ENCODE assay signal across 1 cellular context in the genomic region with DNA sequence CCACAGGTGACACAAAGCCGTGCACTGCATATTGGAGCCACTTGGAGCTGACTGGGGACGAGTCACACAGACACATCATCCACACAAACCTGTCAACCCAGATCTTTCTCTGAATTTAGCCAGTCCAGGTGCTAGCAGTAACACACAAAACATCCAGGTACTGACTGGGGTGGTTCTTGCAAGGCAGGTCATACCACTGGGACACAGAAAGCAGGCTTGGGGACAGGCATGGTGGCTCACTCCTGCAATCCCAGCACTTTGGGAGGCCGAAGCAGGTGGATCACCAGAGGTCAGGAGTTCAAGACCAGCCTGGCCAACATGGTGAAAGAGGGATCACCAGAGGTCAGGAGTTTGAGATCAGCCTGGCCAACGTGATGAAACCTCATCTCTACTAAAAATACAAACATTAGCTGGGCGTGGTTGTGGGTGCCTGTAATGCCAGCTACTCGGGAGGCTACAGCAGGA.
A peak's percentile ranks its signal among the peaks of the same experiment; 100 is the strongest.
TF ChIP-seq lines count a peak whose summit lies in the region.

No MANE protein-coding gene starts in this region.

TF ChIP-seq in HepG2, 621 proteins besides CTCF, POLR2A, EP300 and RAD21 (continued from another document and continues in another):
- TF ChIP-seq, protein P1, sequence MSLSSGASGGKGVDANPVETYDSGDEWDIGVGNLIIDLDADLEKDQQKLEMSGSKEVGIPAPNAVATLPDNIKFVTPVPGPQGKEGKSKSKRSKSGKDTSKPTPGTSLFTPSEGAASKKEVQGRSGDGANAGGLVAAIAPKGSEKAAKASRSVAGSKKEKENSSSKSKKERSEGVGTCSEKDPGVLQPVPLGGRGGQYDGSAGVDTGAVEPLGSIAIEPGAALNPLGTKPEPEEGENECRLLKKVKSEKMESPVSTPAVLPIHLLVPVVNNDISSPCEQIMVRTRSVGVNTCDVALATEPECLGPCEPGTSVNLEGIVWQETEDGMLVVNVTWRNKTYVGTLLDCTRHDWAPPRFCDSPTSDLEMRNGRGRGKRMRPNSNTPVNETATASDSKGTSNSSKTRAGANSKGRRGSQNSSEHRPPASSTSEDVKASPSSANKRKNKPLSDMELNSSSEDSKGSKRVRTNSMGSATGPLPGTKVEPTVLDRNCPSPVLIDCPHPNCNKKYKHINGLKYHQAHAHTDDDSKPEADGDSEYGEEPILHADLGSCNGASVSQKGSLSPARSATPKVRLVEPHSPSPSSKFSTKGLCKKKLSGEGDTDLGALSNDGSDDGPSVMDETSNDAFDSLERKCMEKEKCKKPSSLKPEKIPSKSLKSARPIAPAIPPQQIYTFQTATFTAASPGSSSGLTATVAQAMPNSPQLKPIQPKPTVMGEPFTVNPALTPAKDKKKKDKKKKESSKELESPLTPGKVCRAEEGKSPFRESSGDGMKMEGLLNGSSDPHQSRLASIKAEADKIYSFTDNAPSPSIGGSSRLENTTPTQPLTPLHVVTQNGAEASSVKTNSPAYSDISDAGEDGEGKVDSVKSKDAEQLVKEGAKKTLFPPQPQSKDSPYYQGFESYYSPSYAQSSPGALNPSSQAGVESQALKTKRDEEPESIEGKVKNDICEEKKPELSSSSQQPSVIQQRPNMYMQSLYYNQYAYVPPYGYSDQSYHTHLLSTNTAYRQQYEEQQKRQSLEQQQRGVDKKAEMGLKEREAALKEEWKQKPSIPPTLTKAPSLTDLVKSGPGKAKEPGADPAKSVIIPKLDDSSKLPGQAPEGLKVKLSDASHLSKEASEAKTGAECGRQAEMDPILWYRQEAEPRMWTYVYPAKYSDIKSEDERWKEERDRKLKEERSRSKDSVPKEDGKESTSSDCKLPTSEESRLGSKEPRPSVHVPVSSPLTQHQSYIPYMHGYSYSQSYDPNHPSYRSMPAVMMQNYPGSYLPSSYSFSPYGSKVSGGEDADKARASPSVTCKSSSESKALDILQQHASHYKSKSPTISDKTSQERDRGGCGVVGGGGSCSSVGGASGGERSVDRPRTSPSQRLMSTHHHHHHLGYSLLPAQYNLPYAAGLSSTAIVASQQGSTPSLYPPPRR (CRISPR knock-in tag; IDR thresholded peaks at IDR 0.05; ENCODE audit: borderline replicate concordance) = no peak
- TF ChIP-seq ZNF792 (CRISPR knock-in tag; IDR thresholded peaks at IDR 0.05) (no peak), ZNF720 (CRISPR knock-in tag; IDR thresholded peaks at IDR 0.05) (no peak), U2AF1 (optimal IDR thresholded peaks at IDR 0.05; ENCODE audit: low read depth, low read length) (no peak), NFKB2 (CRISPR knock-in tag; IDR thresholded peaks at IDR 0.05; ENCODE audit: borderline replicate concordance) (0 out of 2 replicates have a peak, but pooled peaks have one; percentile 45), CENPT (CRISPR knock-in tag; IDR thresholded peaks at IDR 0.05; ENCODE audit: low read depth) (no peak), MEIS2 (CRISPR knock-in tag; IDR thresholded peaks at IDR 0.05) (no peak), ZNF143 (CRISPR knock-in tag; IDR thresholded peaks at IDR 0.05) (no peak), NAIF1 (CRISPR knock-in tag; IDR thresholded peaks at IDR 0.05; ENCODE audit: borderline replicate concordance) (no peak), NR2C2 (CRISPR knock-in tag; IDR thresholded peaks at IDR 0.05; ENCODE audit: borderline replicate concordance) (no peak), ZNF713 (CRISPR knock-in tag; IDR thresholded peaks at IDR 0.05) (no peak), ADNP (CRISPR knock-in tag; IDR thresholded peaks at IDR 0.05) (peak; percentile 32; the same call in 1 of the 2 replicates), SNRNP70 (IDR thresholded peaks at IDR 0.05; ENCODE audit: low read depth, low read length) (no peak), SNAPC2 (CRISPR knock-in tag; IDR thresholded peaks at IDR 0.05) (no peak), ZNF343 (CRISPR knock-in tag; IDR thresholded peaks at IDR 0.05) (no peak), KLF11 (CRISPR knock-in tag; IDR thresholded peaks at IDR 0.05) (no peak), PHF8 (CRISPR knock-in tag; IDR thresholded peaks at IDR 0.05) (0 out of 2 replicates have a peak, but pooled peaks have one; percentile 19)
- TF ChIP-seq, protein P2, sequence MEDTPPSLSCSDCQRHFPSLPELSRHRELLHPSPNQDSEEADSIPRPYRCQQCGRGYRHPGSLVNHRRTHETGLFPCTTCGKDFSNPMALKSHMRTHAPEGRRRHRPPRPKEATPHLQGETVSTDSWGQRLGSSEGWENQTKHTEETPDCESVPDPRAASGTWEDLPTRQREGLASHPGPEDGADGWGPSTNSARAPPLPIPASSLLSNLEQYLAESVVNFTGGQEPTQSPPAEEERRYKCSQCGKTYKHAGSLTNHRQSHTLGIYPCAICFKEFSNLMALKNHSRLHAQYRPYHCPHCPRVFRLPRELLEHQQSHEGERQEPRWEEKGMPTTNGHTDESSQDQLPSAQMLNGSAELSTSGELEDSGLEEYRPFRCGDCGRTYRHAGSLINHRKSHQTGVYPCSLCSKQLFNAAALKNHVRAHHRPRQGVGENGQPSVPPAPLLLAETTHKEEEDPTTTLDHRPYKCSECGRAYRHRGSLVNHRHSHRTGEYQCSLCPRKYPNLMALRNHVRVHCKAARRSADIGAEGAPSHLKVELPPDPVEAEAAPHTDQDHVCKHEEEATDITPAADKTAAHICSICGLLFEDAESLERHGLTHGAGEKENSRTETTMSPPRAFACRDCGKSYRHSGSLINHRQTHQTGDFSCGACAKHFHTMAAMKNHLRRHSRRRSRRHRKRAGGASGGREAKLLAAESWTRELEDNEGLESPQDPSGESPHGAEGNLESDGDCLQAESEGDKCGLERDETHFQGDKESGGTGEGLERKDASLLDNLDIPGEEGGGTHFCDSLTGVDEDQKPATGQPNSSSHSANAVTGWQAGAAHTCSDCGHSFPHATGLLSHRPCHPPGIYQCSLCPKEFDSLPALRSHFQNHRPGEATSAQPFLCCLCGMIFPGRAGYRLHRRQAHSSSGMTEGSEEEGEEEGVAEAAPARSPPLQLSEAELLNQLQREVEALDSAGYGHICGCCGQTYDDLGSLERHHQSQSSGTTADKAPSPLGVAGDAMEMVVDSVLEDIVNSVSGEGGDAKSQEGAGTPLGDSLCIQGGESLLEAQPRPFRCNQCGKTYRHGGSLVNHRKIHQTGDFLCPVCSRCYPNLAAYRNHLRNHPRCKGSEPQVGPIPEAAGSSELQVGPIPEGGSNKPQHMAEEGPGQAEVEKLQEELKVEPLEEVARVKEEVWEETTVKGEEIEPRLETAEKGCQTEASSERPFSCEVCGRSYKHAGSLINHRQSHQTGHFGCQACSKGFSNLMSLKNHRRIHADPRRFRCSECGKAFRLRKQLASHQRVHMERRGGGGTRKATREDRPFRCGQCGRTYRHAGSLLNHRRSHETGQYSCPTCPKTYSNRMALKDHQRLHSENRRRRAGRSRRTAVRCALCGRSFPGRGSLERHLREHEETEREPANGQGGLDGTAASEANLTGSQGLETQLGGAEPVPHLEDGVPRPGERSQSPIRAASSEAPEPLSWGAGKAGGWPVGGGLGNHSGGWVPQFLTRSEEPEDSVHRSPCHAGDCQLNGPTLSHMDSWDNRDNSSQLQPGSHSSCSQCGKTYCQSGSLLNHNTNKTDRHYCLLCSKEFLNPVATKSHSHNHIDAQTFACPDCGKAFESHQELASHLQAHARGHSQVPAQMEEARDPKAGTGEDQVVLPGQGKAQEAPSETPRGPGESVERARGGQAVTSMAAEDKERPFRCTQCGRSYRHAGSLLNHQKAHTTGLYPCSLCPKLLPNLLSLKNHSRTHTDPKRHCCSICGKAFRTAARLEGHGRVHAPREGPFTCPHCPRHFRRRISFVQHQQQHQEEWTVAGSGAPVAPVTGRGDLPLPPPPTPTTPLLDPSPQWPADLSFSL (CRISPR knock-in tag; IDR thresholded peaks at IDR 0.05) = no peak
- TF ChIP-seq, protein P3, sequence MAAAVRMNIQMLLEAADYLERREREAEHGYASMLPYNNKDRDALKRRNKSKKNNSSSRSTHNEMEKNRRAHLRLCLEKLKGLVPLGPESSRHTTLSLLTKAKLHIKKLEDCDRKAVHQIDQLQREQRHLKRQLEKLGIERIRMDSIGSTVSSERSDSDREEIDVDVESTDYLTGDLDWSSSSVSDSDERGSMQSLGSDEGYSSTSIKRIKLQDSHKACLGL (CRISPR knock-in tag; IDR thresholded peaks at IDR 0.05) = 0 out of 2 replicates have a peak, but pooled peaks have one; percentile 24
- TF ChIP-seq, protein P4, sequence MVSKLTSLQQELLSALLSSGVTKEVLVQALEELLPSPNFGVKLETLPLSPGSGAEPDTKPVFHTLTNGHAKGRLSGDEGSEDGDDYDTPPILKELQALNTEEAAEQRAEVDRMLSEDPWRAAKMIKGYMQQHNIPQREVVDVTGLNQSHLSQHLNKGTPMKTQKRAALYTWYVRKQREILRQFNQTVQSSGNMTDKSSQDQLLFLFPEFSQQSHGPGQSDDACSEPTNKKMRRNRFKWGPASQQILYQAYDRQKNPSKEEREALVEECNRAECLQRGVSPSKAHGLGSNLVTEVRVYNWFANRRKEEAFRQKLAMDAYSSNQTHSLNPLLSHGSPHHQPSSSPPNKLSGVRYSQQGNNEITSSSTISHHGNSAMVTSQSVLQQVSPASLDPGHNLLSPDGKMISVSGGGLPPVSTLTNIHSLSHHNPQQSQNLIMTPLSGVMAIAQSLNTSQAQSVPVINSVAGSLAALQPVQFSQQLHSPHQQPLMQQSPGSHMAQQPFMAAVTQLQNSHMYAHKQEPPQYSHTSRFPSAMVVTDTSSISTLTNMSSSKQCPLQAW (CRISPR knock-in tag; IDR thresholded peaks at IDR 0.05) = 0 out of 2 replicates have a peak, but pooled peaks have one; percentile 44
- TF ChIP-seq, protein P5, sequence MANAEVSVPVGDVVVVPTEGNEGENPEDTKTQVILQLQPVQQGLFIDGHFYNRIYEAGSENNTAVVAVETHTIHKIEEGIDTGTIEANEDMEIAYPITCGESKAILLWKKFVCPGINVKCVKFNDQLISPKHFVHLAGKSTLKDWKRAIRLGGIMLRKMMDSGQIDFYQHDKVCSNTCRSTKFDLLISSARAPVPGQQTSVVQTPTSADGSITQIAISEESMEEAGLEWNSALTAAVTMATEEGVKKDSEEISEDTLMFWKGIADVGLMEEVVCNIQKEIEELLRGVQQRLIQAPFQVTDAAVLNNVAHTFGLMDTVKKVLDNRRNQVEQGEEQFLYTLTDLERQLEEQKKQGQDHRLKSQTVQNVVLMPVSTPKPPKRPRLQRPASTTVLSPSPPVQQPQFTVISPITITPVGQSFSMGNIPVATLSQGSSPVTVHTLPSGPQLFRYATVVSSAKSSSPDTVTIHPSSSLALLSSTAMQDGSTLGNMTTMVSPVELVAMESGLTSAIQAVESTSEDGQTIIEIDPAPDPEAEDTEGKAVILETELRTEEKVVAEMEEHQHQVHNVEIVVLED (CRISPR knock-in tag; IDR thresholded peaks at IDR 0.05; ENCODE audit: borderline replicate concordance) = no peak
- TF ChIP-seq, protein P6, sequence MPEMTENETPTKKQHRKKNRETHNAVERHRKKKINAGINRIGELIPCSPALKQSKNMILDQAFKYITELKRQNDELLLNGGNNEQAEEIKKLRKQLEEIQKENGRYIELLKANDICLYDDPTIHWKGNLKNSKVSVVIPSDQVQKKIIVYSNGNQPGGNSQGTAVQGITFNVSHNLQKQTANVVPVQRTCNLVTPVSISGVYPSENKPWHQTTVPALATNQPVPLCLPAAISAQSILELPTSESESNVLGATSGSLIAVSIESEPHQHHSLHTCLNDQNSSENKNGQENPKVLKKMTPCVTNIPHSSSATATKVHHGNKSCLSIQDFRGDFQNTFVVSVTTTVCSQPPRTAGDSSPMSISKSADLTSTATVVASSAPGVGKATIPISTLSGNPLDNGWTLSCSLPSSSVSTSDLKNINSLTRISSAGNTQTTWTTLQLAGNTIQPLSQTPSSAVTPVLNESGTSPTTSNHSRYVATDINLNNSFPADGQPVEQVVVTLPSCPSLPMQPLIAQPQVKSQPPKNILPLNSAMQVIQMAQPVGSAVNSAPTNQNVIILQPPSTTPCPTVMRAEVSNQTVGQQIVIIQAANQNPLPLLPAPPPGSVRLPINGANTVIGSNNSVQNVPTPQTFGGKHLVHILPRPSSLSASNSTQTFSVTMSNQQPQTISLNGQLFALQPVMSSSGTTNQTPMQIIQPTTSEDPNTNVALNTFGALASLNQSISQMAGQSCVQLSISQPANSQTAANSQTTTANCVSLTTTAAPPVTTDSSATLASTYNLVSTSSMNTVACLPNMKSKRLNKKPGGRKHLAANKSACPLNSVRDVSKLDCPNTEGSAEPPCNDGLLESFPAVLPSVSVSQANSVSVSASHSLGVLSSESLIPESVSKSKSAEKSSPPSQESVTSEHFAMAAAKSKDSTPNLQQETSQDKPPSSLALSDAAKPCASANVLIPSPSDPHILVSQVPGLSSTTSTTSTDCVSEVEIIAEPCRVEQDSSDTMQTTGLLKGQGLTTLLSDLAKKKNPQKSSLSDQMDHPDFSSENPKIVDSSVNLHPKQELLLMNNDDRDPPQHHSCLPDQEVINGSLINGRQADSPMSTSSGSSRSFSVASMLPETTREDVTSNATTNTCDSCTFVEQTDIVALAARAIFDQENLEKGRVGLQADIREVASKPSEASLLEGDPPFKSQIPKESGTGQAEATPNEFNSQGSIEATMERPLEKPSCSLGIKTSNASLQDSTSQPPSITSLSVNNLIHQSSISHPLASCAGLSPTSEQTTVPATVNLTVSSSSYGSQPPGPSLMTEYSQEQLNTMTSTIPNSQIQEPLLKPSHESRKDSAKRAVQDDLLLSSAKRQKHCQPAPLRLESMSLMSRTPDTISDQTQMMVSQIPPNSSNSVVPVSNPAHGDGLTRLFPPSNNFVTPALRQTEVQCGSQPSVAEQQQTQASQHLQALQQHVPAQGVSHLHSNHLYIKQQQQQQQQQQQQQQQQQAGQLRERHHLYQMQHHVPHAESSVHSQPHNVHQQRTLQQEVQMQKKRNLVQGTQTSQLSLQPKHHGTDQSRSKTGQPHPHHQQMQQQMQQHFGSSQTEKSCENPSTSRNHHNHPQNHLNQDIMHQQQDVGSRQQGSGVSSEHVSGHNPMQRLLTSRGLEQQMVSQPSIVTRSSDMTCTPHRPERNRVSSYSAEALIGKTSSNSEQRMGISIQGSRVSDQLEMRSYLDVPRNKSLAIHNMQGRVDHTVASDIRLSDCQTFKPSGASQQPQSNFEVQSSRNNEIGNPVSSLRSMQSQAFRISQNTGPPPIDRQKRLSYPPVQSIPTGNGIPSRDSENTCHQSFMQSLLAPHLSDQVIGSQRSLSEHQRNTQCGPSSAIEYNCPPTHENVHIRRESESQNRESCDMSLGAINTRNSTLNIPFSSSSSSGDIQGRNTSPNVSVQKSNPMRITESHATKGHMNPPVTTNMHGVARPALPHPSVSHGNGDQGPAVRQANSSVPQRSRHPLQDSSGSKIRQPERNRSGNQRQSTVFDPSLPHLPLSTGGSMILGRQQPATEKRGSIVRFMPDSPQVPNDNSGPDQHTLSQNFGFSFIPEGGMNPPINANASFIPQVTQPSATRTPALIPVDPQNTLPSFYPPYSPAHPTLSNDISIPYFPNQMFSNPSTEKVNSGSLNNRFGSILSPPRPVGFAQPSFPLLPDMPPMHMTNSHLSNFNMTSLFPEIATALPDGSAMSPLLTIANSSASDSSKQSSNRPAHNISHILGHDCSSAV (CRISPR knock-in tag; IDR thresholded peaks at IDR 0.05; ENCODE audit: borderline replicate concordance) = no peak
- TF ChIP-seq, protein P7, sequence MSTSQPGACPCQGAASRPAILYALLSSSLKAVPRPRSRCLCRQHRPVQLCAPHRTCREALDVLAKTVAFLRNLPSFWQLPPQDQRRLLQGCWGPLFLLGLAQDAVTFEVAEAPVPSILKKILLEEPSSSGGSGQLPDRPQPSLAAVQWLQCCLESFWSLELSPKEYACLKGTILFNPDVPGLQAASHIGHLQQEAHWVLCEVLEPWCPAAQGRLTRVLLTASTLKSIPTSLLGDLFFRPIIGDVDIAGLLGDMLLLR (CRISPR knock-in tag; IDR thresholded peaks at IDR 0.05) = no peak
